25 cellular contexts compared by ENCODE assay signal in genomic region chr11:116610190-116610589, GRCh38.
A peak's percentile ranks its signal among the peaks of the same experiment; 100 is the strongest.
DNase-seq lines count a peak whose midpoint lies in the region; TF ChIP-seq lines count a peak whose summit lies in the region.
"Had no signal": no experiment of that assay in that cellular context is flagged by ENCODE, and none has a peak within 500 bp of the region (broad histone marks: within the 10 kb centered on the region; RNA-seq: fewer than 3 reads in every experiment).

No MANE protein-coding gene starts in this region.

- TF ChIP-seq CTCF in endothelial cell (IDR thresholded peaks at IDR 0.05; ENCODE audit: unreplicated experiment) (no peak), Caco-2 (IDR thresholded peaks at IDR 0.05; ENCODE audit: insufficient read depth in 1 of 2, low read depth in 1 of 2, low read length in 1 of 2, severe bottlenecking in 1 of 2, unreplicated experiment in 1 of 2) (no peak)

- no peaks in the 10 kb centered on the region; the same call in none of the 2 replicates for H3K27me3 ChIP-seq in Caco-2 (replicated peaks; ENCODE audit: control insufficient read depth, insufficient read depth, low read length)
- H3K27me3 ChIP-seq: BLaER1 treated with 17β-estradiol and CSF1 and Interleukin-3, amounts not matched to agents 10 nM and 100 nM had no signal

- intact Hi-C loops in Caco-2 (cut with micrococcal nuclease; ENCODE audit: unreplicated experiment), result no loop called here

- H3K4me3 ChIP-seq in Caco-2 (ENCODE audit: low read depth, low read length), result no peak overlapping the region
- H3K4me3 ChIP-seq: BLaER1 treated with 17β-estradiol and CSF1 and Interleukin-3, amounts not matched to agents 10 nM and 100 nM; breast epithelium; gastroesophageal sphincter; smooth muscle cell had no signal

- no peaks in the 10 kb centered on the region for H3K4me1 ChIP-seq in Caco-2
- H3K4me1 ChIP-seq: breast epithelium, gastroesophageal sphincter had no signal

- H3K4me1 Mint-ChIP-seq in endothelial cell (ENCODE audit: unreplicated experiment) (no peaks in the 10 kb centered on the region), Caco-2 (ENCODE audit: low read depth, unreplicated experiment) (no peaks in the 10 kb centered on the region)
- H3K4me1 Mint-ChIP-seq: naive thymus-derived CD8-positive, alpha-beta T cell; stimulated activated effector memory CD8-positive, alpha-beta T cell treated with anti-CD3 and anti-CD28 coated beads, Interleukin-12 subunit alpha, Interleukin-12 subunit beta, amount 100 ng/mL, for 72 hours had no signal

- no peaks in the 10 kb centered on the region for H3K9me3 Mint-ChIP-seq in endothelial cell (ENCODE audit: unreplicated experiment)
- no peaks in the 10 kb centered on the region for H3K9me3 Mint-ChIP-seq in Caco-2 (ENCODE audit: unreplicated experiment)
- H3K9me3 Mint-ChIP-seq: T-helper 2 cell treated with Interferon-gamma antibody and Interleukin-4, amounts not matched to agents 5 μg/mL and 100 μg/mL, for 36 hours had no signal

- no TSS peak for BruUV-seq in Caco-2 (replicated peaks; lab: Mats Ljungman, UMichigan)

- no peaks in the 10 kb centered on the region for H3K9me3 ChIP-seq in Caco-2
- H3K9me3 ChIP-seq: breast epithelium had no signal

- H3K36me3 Mint-ChIP-seq in endothelial cell (ENCODE audit: low read depth, unreplicated experiment) (no peaks in the 10 kb centered on the region), Caco-2 (ENCODE audit: insufficient read depth, unreplicated experiment) (no peaks in the 10 kb centered on the region)
- H3K36me3 Mint-ChIP-seq: naive thymus-derived CD8-positive, alpha-beta T cell; stimulated activated effector memory CD8-positive, alpha-beta T cell treated with anti-CD3 and anti-CD28 coated beads, Interleukin-12 subunit alpha, Interleukin-12 subunit beta, amount 100 ng/mL, for 72 hours had no signal

- CTCF ChIA-PET in Caco-2 (lab: Charles Lee), result no interaction called here

- no peaks in the 10 kb centered on the region for H3K36me3 ChIP-seq in Caco-2 (ENCODE audit: control insufficient read depth, insufficient read depth, low read length)
- H3K36me3 ChIP-seq: BLaER1 treated with 17β-estradiol and CSF1 and Interleukin-3, amounts not matched to agents 10 nM and 100 nM; breast epithelium; gastroesophageal sphincter had no signal

- peak; percentile 74 for DNase-seq in COLO668 (lab: John Stamatoyannopoulos, UW; ENCODE audit: unreplicated experiment)
- DNase-seq in NCI-H1105 (lab: John Stamatoyannopoulos, UW), result peak; percentile 86
- peak; percentile 60 for DNase-seq in NCI-H2171 (lab: John Stamatoyannopoulos, UW)
- peak; percentile 47 for DNase-seq in cerebellar cortex (ENCODE audit: low spot score)
- no peak for DNase-seq in HuH-7.5 (ENCODE audit: low spot score)
- DNase-seq in AML-193 (lab: John Stamatoyannopoulos, UW), result no peak
- DNase-seq in endothelial cell (ENCODE audit: low spot score), result no peak
- DNase-seq in Caco-2, result no peak
- DNase-seq: ACHN; activated CD4-positive, alpha-beta T cell treated with anti-CD3 and anti-CD28 coated beads for 48 hours; activated naive CD4-positive, alpha-beta T cell treated with Interleukin-2 at 50 U/mL for 16 hours; activated T-cell treated with anti-CD3 and anti-CD28 coated beads, Interleukin-2, amount 50 U/mL, for 72 hours; amniotic stem cell; Calu3; midbrain; naive thymus-derived CD8-positive, alpha-beta T cell; NCI-H1048; retina; stimulated activated CD4-positive, alpha-beta T cell treated with anti-CD3 and anti-CD28 coated beads, Interleukin-2, amount 100 ng/mL, for 24 hours had no signal

- peaks cover 10% of the 10 kb centered on the region for H3K27me3 Mint-ChIP-seq in endothelial cell (ENCODE audit: unreplicated experiment)
- H3K27me3 Mint-ChIP-seq in Caco-2 (ENCODE audit: insufficient read depth, unreplicated experiment), result peaks cover 29% of the 10 kb centered on the region

- H3K27ac Mint-ChIP-seq in endothelial cell (ENCODE audit: unreplicated experiment) (no peak overlapping the region), Caco-2 (ENCODE audit: unreplicated experiment) (no peak overlapping the region)
- H3K27ac Mint-ChIP-seq: activated T-cell treated with anti-CD3 and anti-CD28 coated beads, Interleukin-2, amount 50 U/mL, for 72 hours; naive thymus-derived CD8-positive, alpha-beta T cell; stimulated activated effector memory CD8-positive, alpha-beta T cell treated with anti-CD3 and anti-CD28 coated beads, Interleukin-12 subunit alpha, Interleukin-12 subunit beta, amount 100 ng/mL, for 72 hours; T-helper 2 cell treated with Interferon-gamma antibody and Interleukin-4, amounts not matched to agents 5 μg/mL and 100 μg/mL, for 36 hours had no signal

- H3K4me3 Mint-ChIP-seq in endothelial cell (ENCODE audit: unreplicated experiment), result no peak overlapping the region
- H3K4me3 Mint-ChIP-seq in Caco-2 (ENCODE audit: unreplicated experiment), result no peak overlapping the region
- H3K4me3 Mint-ChIP-seq: activated T-cell treated with anti-CD3 and anti-CD28 coated beads, Interleukin-2, amount 50 U/mL, for 72 hours; naive thymus-derived CD8-positive, alpha-beta T cell; stimulated activated effector memory CD8-positive, alpha-beta T cell treated with anti-CD3 and anti-CD28 coated beads, Interleukin-12 subunit alpha, Interleukin-12 subunit beta, amount 100 ng/mL, for 72 hours; T-helper 2 cell treated with Interferon-gamma antibody and Interleukin-4, amounts not matched to agents 5 μg/mL and 100 μg/mL, for 36 hours had no signal

- POLR2A ChIA-PET in Caco-2 (lab: Charles Lee), result no interaction called here

Comparison
In these comparisons a context has a peak if more than half of its experiments do, and no peak if none do; other contexts are left out.
1. DNase-seq: peak in COLO668 (single experiment), NCI-H1105 (single experiment), NCI-H2171 (single experiment) and cerebellar cortex (single experiment); none in HuH-7.5 (single experiment), AML-193 (0 of 2), endothelial cell (single experiment) and Caco-2 (0 of 2).